1 cellular context compared by ENCODE assay signal in the genomic region with DNA sequence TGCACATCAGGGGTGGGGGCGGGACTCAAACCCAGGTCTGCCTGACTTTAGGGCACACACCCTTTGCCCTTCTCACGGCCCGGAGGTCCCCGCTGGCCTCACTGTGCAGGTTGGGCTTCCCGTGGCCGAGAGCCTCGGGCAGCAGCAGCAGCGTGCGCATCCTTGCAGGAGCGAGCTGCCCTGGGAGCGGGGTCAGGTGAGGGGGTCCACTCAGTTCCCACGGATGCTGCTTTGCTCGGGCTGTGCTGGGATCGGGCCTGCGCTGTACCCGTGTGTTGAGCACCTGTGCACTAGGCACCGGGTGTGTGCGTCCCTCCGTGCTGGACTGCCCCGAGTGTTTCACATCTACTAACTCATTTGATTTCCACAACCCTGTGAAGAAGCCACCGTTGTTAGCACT.
TF ChIP-seq lines count a peak whose summit lies in the region.

No MANE protein-coding gene starts in this region.

TF ChIP-seq in HEK293, 187 proteins besides CTCF, POLR2A, EP300 and RAD21 (continued from another document):
- TF ChIP-seq PBX3 (CRISPR knock-in tag; IDR thresholded peaks at IDR 0.05) (no peak), ZNF704 (tag by site-specific recombination; IDR thresholded peaks at IDR 0.05) (no peak)
